Comparison of ENCODE assay signal across 9 cellular contexts in genomic region chr14:69299286-69300035, GRCh38. TPM values are rescaled to one million over a fixed set of nuclear protein-coding genes. Genes with fewer than 3 reads are reported as not detected.
DNase-seq lines count a peak whose midpoint lies in the region; ATAC-seq and TF ChIP-seq lines count a peak whose summit lies in the region.
"Had no signal": no experiment of that assay in that cellular context is flagged by ENCODE, and none has a peak within 500 bp of the region (broad histone marks: within the 10 kb centered on the region; RNA-seq: fewer than 3 reads in every experiment).

No MANE protein-coding gene starts in this region.

- no peak overlapping the region for H3K4me3 Mint-ChIP-seq in activated naive CD8-positive, alpha-beta T cell treated with anti-CD3 and anti-CD28 coated beads, Interleukin-2, amount 50 U/mL, for 24 hours
- H3K4me3 Mint-ChIP-seq in memory B cell = no peak overlapping the region
- H3K4me3 Mint-ChIP-seq in activated T-cell treated with anti-CD3 and anti-CD28 coated beads, Interleukin-2, amount 50 U/mL, for 24 hours = no peak overlapping the region

- ATAC-seq in activated naive CD8-positive, alpha-beta T cell treated with anti-CD3 and anti-CD28 coated beads, Interleukin-2, amount 50 U/mL, for 24 hours = peak; percentile 40
- peak; percentile 39 for ATAC-seq in memory B cell (ENCODE audit: low read depth)

- H3K9me3 Mint-ChIP-seq in activated naive CD8-positive, alpha-beta T cell treated with anti-CD3 and anti-CD28 coated beads, Interleukin-2, amount 50 U/mL, for 24 hours = no peaks in the 10 kb centered on the region
- no peaks in the 10 kb centered on the region for H3K9me3 Mint-ChIP-seq in memory B cell
- no peaks in the 10 kb centered on the region for H3K9me3 Mint-ChIP-seq in activated T-cell treated with anti-CD3 and anti-CD28 coated beads, Interleukin-2, amount 50 U/mL, for 24 hours

- no peaks in the 10 kb centered on the region for H3K36me3 ChIP-seq in SJCRH30

- no peaks in the 10 kb centered on the region for H3K36me3 Mint-ChIP-seq in activated naive CD8-positive, alpha-beta T cell treated with anti-CD3 and anti-CD28 coated beads, Interleukin-2, amount 50 U/mL, for 24 hours (ENCODE audit: low read depth)
- no peaks in the 10 kb centered on the region for H3K36me3 Mint-ChIP-seq in memory B cell
- no peaks in the 10 kb centered on the region for H3K36me3 Mint-ChIP-seq in activated T-cell treated with anti-CD3 and anti-CD28 coated beads, Interleukin-2, amount 50 U/mL, for 24 hours (ENCODE audit: low read depth)

- no peak overlapping the region for H3K27ac Mint-ChIP-seq in activated naive CD8-positive, alpha-beta T cell treated with anti-CD3 and anti-CD28 coated beads, Interleukin-2, amount 50 U/mL, for 24 hours
- H3K27ac Mint-ChIP-seq in memory B cell = no peak overlapping the region
- no peak overlapping the region for H3K27ac Mint-ChIP-seq in activated T-cell treated with anti-CD3 and anti-CD28 coated beads, Interleukin-2, amount 50 U/mL, for 24 hours

- peaks cover 3% of the 10 kb centered on the region for H3K27me3 Mint-ChIP-seq in activated naive CD8-positive, alpha-beta T cell treated with anti-CD3 and anti-CD28 coated beads, Interleukin-2, amount 50 U/mL, for 24 hours
- no peaks in the 10 kb centered on the region for H3K27me3 Mint-ChIP-seq in memory B cell
- H3K27me3 Mint-ChIP-seq in activated T-cell treated with anti-CD3 and anti-CD28 coated beads, Interleukin-2, amount 50 U/mL, for 24 hours = peaks cover 8% of the 10 kb centered on the region

- peaks cover 5% of the 10 kb centered on the region for H3K4me1 ChIP-seq in SJCRH30

- no peaks in the 10 kb centered on the region for H3K9me3 ChIP-seq in SJCRH30 (replicated peaks)

- H3K4me1 Mint-ChIP-seq in activated naive CD8-positive, alpha-beta T cell treated with anti-CD3 and anti-CD28 coated beads, Interleukin-2, amount 50 U/mL, for 24 hours = peaks cover 2% of the 10 kb centered on the region
- H3K4me1 Mint-ChIP-seq in memory B cell = no peaks in the 10 kb centered on the region
- H3K4me1 Mint-ChIP-seq in activated T-cell treated with anti-CD3 and anti-CD28 coated beads, Interleukin-2, amount 50 U/mL, for 24 hours (ENCODE audit: low read depth) = no peaks in the 10 kb centered on the region

- DNase-seq in AG20443 (ENCODE audit: low spot score) = peak; percentile 23
- DNase-seq in activated naive CD8-positive, alpha-beta T cell treated with anti-CD3 and anti-CD28 coated beads, Interleukin-2, amount 50 U/mL, for 24 hours = peak; percentile 7
- no peak for DNase-seq in memory B cell (ENCODE audit: low spot score in 2 of 2)
- DNase-seq in activated T-cell treated with anti-CD3 and anti-CD28 coated beads, Interleukin-2, amount 50 U/mL, for 24 hours = no peak
- DNase-seq in NCI-H748 (lab: John Stamatoyannopoulos, UW; ENCODE audit: unreplicated experiment) = no peak
- no peak for DNase-seq in SJCRH30
- DNase-seq: central memory CD4-positive, alpha-beta T cell; stimulated activated naive CD4-positive, alpha-beta T cell had no signal

- peak; percentile 18; the same call in 1 of the 3 replicates for TF ChIP-seq CTCF in GM12872 (IDR thresholded peaks at IDR 0.05; ENCODE audit: insufficient read depth, low read depth, low read length)

- no peaks in the 10 kb centered on the region for H3K27me3 ChIP-seq in SJCRH30

- no peak overlapping the region for H3K4me3 ChIP-seq in SJCRH30

- no peak overlapping the region for H3K27ac ChIP-seq in SJCRH30

RNA-seq across cellular contexts. Expression of gene GALNT16, which starts 39.5 kb away (rescaled TPM):
- total RNA-seq in SJCRH30 (2014; rRNA removed; shearing (Covaris generic)) = 6.8 and 8.6 TPM in 2 replicates

Comparison
In these comparisons a context has a peak if more than half of its experiments do, and no peak if none do; other contexts are left out.
1. DNase-seq: peak in AG20443 (single experiment) and activated naive CD8-positive, alpha-beta T cell treated with anti-CD3 and anti-CD28 coated beads, Interleukin-2, amount 50 U/mL, for 24 hours (single experiment); none in memory B cell (0 of 2), activated T-cell treated with anti-CD3 and anti-CD28 coated beads, Interleukin-2, amount 50 U/mL, for 24 hours (single experiment), NCI-H748 (single experiment) and SJCRH30 (0 of 2).